8 cellular contexts compared by ENCODE assay signal in genomic region chr17:67528751-67529436, GRCh38.
A peak's percentile ranks its signal among the peaks of the same experiment; 100 is the strongest.
DNase-seq lines count a peak whose midpoint lies in the region; ATAC-seq and TF ChIP-seq lines count a peak whose summit lies in the region.
"Had no signal": no experiment of that assay in that cellular context is flagged by ENCODE, and none has a peak within 500 bp of the region (broad histone marks: within the 10 kb centered on the region; RNA-seq: fewer than 3 reads in every experiment).

No MANE protein-coding gene starts in this region.

- TF ChIP-seq CTCF in foreskin keratinocyte (conservative IDR thresholded peaks at IDR 0.05): no peak

- in situ Hi-C loops in SK-MEL-5 (cut with HindIII; ENCODE audit: low pct_unique_long_range_greater_than_20kb, low sequenced_read_pairs): no loop called here

- H3K27ac ChIP-seq in foreskin keratinocyte: no peak overlapping the region
- H3K27ac ChIP-seq: SK-N-MC had no signal

- H3K4me1 ChIP-seq in foreskin keratinocyte: no peaks in the 10 kb centered on the region

- DNase-seq in HT-29 (ENCODE audit: low spot score): peak; percentile 98
- DNase-seq in SK-MEL-5 (ENCODE audit: low read depth, low spot score): peak; percentile 57
- peak in 1 of 2 donors; percentile 15 for DNase-seq in foreskin keratinocyte
- peak in 50 of 56 donors; percentile 14 to 93 (median 62) for DNase-seq in nucleus accumbens (lab: John Stamatoyannopoulos, UW)
- no peak for DNase-seq in GM19238 (ENCODE audit: insufficient read length, low spot score)

- ATAC-seq in foreskin keratinocyte (peak; percentile 77), HG02798 (IDR thresholded peaks at IDR 0.05; ENCODE audit: poor library complexity, unreplicated experiment) (no peak), HG03521 (IDR thresholded peaks at IDR 0.05; ENCODE audit: unreplicated experiment) (no peak)

- H3K27me3 ChIP-seq in foreskin keratinocyte: no peaks in the 10 kb centered on the region
